Comparison of ENCODE assay signal across 15 cellular contexts in genomic region chr4:1819284-1819683, GRCh38. TPM values are rescaled to one million over a fixed set of nuclear protein-coding genes. Genes with fewer than 3 reads are reported as not detected.
"Had no signal": no experiment of that assay in that cellular context is flagged by ENCODE, and none has a peak within 500 bp of the region (broad histone marks: within the 10 kb centered on the region; RNA-seq: fewer than 3 reads in every experiment).

No MANE protein-coding gene starts in this region.

- DNase-seq: activated CD4-positive, alpha-beta memory T cell treated with anti-CD3 and anti-CD28 coated beads, Interleukin-2, amount 10 ng/mL, durations not matched to agents 7 days and 5 days; activated CD4-positive, alpha-beta T cell treated with anti-CD3 and anti-CD28 coated beads for 4 hours; activated naive CD4-positive, alpha-beta T cell treated with anti-CD3 and anti-CD28 coated beads, Interleukin-2, amount 50 U/mL, for 16 hours; activated T-cell treated with anti-CD3 and anti-CD28 coated beads, Interleukin-2, amount 50 U/mL, for 24 hours; effector memory CD4-positive, alpha-beta T cell; foreskin melanocyte; left lung; mammary epithelial cell; mucosa of descending colon; natural killer cell; nucleus accumbens; stimulated activated naive CD8-positive, alpha-beta T cell treated with anti-CD3 and anti-CD28 coated beads, Interleukin-15, Interleukin-2, amounts not matched to agents 100 U/mL and 50 U/mL, for 24 hours; T-helper 17 cell; upper lobe of left lung had no signal

- H3K27ac ChIP-seq: left lung, upper lobe of left lung had no signal

- H3K4me1 ChIP-seq: left lung had no signal

- H3K9me3 ChIP-seq: left lung, mucosa of descending colon, upper lobe of left lung had no signal

- H3K4me3 ChIP-seq: left lung, mucosa of descending colon, upper lobe of left lung had no signal

- ATAC-seq: left lung; mucosa of descending colon; natural killer cell; right cardiac atrium; stimulated activated naive CD8-positive, alpha-beta T cell treated with anti-CD3 and anti-CD28 coated beads, Interleukin-15, Interleukin-2, amounts not matched to agents 100 U/mL and 50 U/mL, for 24 hours; T-helper 17 cell had no signal

- H3K27me3 ChIP-seq: left lung, upper lobe of left lung had no signal

RNA-seq across cellular contexts. Expression of gene FGFR3, which starts 26.2 kb away (rescaled TPM):
- total RNA-seq: natural killer cell had no signal
